7 cellular contexts compared by ENCODE assay signal in the genomic region with DNA sequence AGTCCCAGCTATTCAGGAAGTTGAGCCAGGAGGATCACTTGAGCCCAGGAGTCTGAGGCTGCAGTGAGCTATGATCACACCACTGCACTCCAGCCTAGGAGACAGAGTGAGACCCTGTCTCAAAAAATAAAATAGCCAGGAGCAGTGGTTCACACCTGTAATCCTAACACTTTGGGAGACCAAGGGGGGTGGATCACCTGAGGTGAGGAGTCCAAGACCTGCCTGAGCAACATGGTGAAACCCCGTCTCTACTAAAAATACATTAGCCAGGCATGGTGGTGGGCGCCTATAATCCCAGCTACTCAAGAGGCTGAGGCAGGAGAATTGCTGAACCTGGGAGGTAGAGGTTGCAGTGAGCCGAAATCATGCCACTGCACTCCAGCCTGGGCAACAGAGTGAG. TPM values are rescaled to one million over a fixed set of nuclear protein-coding genes. Genes with fewer than 3 reads are reported as not detected.
DNase-seq lines count a peak whose midpoint lies in the region; ATAC-seq, FAIRE-seq and TF ChIP-seq lines count a peak whose summit lies in the region.
"Not testable (repeated sequence)": the region's sequence is repeated elsewhere in the genome, so short reads cannot be mapped to it uniquely, and the experiment has no call there.

No MANE protein-coding gene starts in this region.

- not testable (repeated sequence) for FAIRE-seq in HepG2 (lab: Jason Lieb, UNC)

- H3K9me3 ChIP-seq in PC-3 (ENCODE audit: low read length); breast epithelium; heart right ventricle; HepG2 (ENCODE audit: low read length); neutrophil; spleen; upper lobe of left lung: not testable (repeated sequence)

- DNase-seq in PC-3; breast epithelium (ENCODE audit: low spot score in 2 of 2); heart right ventricle; HepG2 (ENCODE audit: low spot score); spleen; upper lobe of left lung: not testable (repeated sequence)

- TF ChIP-seq CTCF in PC-3 (conservative IDR thresholded peaks at IDR 0.05; ENCODE audit: low read depth, low read length); breast epithelium (IDR thresholded peaks at IDR 0.05); heart right ventricle (IDR thresholded peaks at IDR 0.05); HepG2 (CRISPR knock-in tag; IDR thresholded peaks at IDR 0.05); neutrophil (IDR thresholded peaks at IDR 0.05); spleen (IDR thresholded peaks at IDR 0.05 in 8 of 11, conservative IDR thresholded peaks at IDR 0.05 in 3 of 11); upper lobe of left lung (IDR thresholded peaks at IDR 0.05): not testable (repeated sequence)

- H3K9ac ChIP-seq in PC-3 (ENCODE audit: low read length), result peak overlapping the region; percentile 90
- H3K9ac ChIP-seq in HepG2 (ENCODE audit: insufficient read depth, low read depth, low read length), result not testable (repeated sequence)

- not testable (repeated sequence) for H3K4me3 ChIP-seq in PC-3 (ENCODE audit: low read length); breast epithelium; heart right ventricle; HepG2 (replicated peaks in 1 of 3; ENCODE audit: insufficient read depth in 1 of 3, low read depth in 2 of 3, low read length in 3 of 3); spleen; upper lobe of left lung
- peak overlapping the region in 1 of 2 experiments; percentile 63 for H3K4me3 ChIP-seq in neutrophil (ENCODE audit: low read depth in 1 of 2, low read length in 1 of 2)

- not testable (repeated sequence) for H4K20me1 ChIP-seq in PC-3 (ENCODE audit: low read length); HepG2 (ENCODE audit: insufficient read depth, low read length)

- peaks cover 81% of the 10 kb centered on the region for H3K4me1 ChIP-seq in PC-3 (ENCODE audit: insufficient read depth, low read length)
- H3K4me1 ChIP-seq in breast epithelium, result peaks cover 25 to 42% of the 10 kb centered on the region in 2 donors
- peaks cover 37 to 89% (median 76%) of the 10 kb centered on the region in 9 donors for H3K4me1 ChIP-seq in heart right ventricle
- peaks cover 91% of the 10 kb centered on the region for H3K4me1 ChIP-seq in HepG2 (ENCODE audit: insufficient read depth, low read length)
- peaks cover 68 to 70% of the 10 kb centered on the region in 2 experiments for H3K4me1 ChIP-seq in neutrophil (ENCODE audit: control insufficient read depth in 1 of 2, insufficient read depth in 1 of 2, low read depth in 1 of 2, low read length in 1 of 2)
- H3K4me1 ChIP-seq in spleen, result peaks cover 18 to 63% (median 31%) of the 10 kb centered on the region in 6 donors
- peaks cover 50 to 74% (median 60%) of the 10 kb centered on the region in 4 donors for H3K4me1 ChIP-seq in upper lobe of left lung

- not testable (repeated sequence) for ATAC-seq in PC-3; heart right ventricle; HepG2; upper lobe of left lung (ENCODE audit: low FRiP score in 2 of 2)

- not testable (repeated sequence) for BruUV-seq in PC-3 (replicated peaks; lab: Mats Ljungman, UMichigan); HepG2 (replicated peaks; lab: Mats Ljungman, UMichigan)

- in situ Hi-C loops in HepG2 (cut with HindIII; ENCODE audit: extremely low pct_ligation_motif_present, low pct_unique_long_range_greater_than_20kb), result loop anchor here (5.0 kb wide), 1 partner anchor 460 kb away; a partner anchor contains a TSS

- not testable (repeated sequence) for H3K4me2 ChIP-seq in PC-3 (ENCODE audit: low read length); HepG2 (ENCODE audit: low read depth, low read length)

- H3K36me3 ChIP-seq in PC-3 (ENCODE audit: low read depth, low read length); breast epithelium; heart right ventricle; HepG2 (replicated peaks in 1 of 2; ENCODE audit: control insufficient read depth in 1 of 2, insufficient read depth in 2 of 2, low read length in 2 of 2); neutrophil; spleen; upper lobe of left lung: not testable (repeated sequence)

- not testable (repeated sequence) for H2AFZ ChIP-seq in PC-3 (ENCODE audit: low read length); HepG2 (ENCODE audit: low read length)

- POLR2A ChIA-PET in PC-3 (lab: Charles Lee; ENCODE audit: unreplicated experiment) (interaction anchor here (2.0 kb wide), 1 partner anchor 461 kb away, joined by 17 read pairs; no protein-coding TSS in a partner anchor), HepG2 (lab: Yijun Ruan, JAX) (interaction anchor here (1.0 to 9.6 kb wide), 21 partner anchors 10 to 573 kb away, joined by 3 to 309 read pairs (median 40); a partner anchor contains a TSS)

- 97% methylated on average over 3 of the region's 3 CpGs for WGBS in heart right ventricle, 2 donors
- WGBS in HepG2 (ENCODE audit: low lambda C conversion rate), result 94% methylated on average over 3 of the region's 3 CpGs
- 95 to 99% (median 95%) methylated on average over 3 of the region's 3 CpGs for WGBS in spleen, 5 donors
- 93 to 100% methylated on average over 3 of the region's 3 CpGs for whole genome bisulfite sequencing in upper lobe of left lung, 2 donors

- not testable (repeated sequence) for H3K79me2 ChIP-seq in PC-3 (ENCODE audit: low read length)
- H3K79me2 ChIP-seq in HepG2 (ENCODE audit: insufficient read depth, low read length), result peaks cover 36% of the 10 kb centered on the region

- TF ChIP-seq RAD21 in HepG2 (CRISPR knock-in tag; IDR thresholded peaks at IDR 0.05), result not testable (repeated sequence)

- intact Hi-C loops in PC-3 (cut with micrococcal nuclease); HepG2 (cut with micrococcal nuclease; ENCODE audit: unreplicated experiment); spleen (cut with DNase I; ENCODE audit: low total_unique reads): not testable (repeated sequence)
- intact Hi-C loops in breast epithelium (cut with DNase I; ENCODE audit: low total_unique reads), result loop anchor here (5.0 kb wide), 1 partner anchor 95 kb away; no protein-coding TSS in a partner anchor
- intact Hi-C loops in heart right ventricle (cut with DNase I), result loop anchor here in 8 of 10 donors (5.0 to 10.0 kb wide), 8 partner anchors 75 to 348 kb away; no protein-coding TSS in a partner anchor

- H3K27me3 ChIP-seq in PC-3 (ENCODE audit: low read length); breast epithelium; heart right ventricle; HepG2 (ENCODE audit: control insufficient read depth in 1 of 2, insufficient read depth in 2 of 2, low read length in 2 of 2); neutrophil; spleen (replicated peaks in 1 of 7); upper lobe of left lung: not testable (repeated sequence)

- CTCF ChIA-PET in PC-3 (lab: Charles Lee); HepG2 (lab: Yijun Ruan, JAX; ENCODE audit: low intra/inter-chr PET ratio, low total read pairs): not testable (repeated sequence)

- not testable (repeated sequence) for TF ChIP-seq EP300 in HepG2 (IDR thresholded peaks at IDR 0.05; ENCODE audit: low read depth in 2 of 2, low read length in 2 of 2); HepG2 (CRISPR knock-in tag; IDR thresholded peaks at IDR 0.05; ENCODE audit: borderline replicate concordance); upper lobe of left lung (IDR thresholded peaks at IDR 0.05)

- peak overlapping the region; percentile 100 for H3K27ac ChIP-seq in PC-3 (ENCODE audit: low read length)
- H3K27ac ChIP-seq in breast epithelium, result peak overlapping the region; percentile 98 to 99
- peak overlapping the region in 9 of 10 donors; percentile 85 to 99 (median 95) for H3K27ac ChIP-seq in heart right ventricle
- H3K27ac ChIP-seq in HepG2 (ENCODE audit: extremely low read length, insufficient read depth, low read length), result peak overlapping the region; percentile 99
- H3K27ac ChIP-seq in neutrophil, result peak overlapping the region; percentile 100
- peak overlapping the region in 7 of 8 donors; percentile 80 to 95 (median 83) for H3K27ac ChIP-seq in spleen
- peak overlapping the region; percentile 92 to 94 (median 94) for H3K27ac ChIP-seq in upper lobe of left lung

- H3K9me2 ChIP-seq in PC-3 (replicated peaks; ENCODE audit: low read length), result not testable (repeated sequence)

- TF ChIP-seq POLR2A in breast epithelium (IDR thresholded peaks at IDR 0.05); HepG2 (IDR thresholded peaks at IDR 0.05; ENCODE audit: insufficient read depth in 1 of 2, low read depth in 2 of 2, low read length in 2 of 2); spleen (IDR thresholded peaks at IDR 0.05); upper lobe of left lung (IDR thresholded peaks at IDR 0.05): not testable (repeated sequence)

- not testable (repeated sequence) for H3F3A ChIP-seq in PC-3 (ENCODE audit: low read length, unreplicated experiment)

RNA-seq across cellular contexts. Expression of a gene that starts 56.1 kb away (rescaled TPM):
- total RNA-seq in PC-3 (2014; rRNA removed) (45.2 and 48.0 TPM in 2 replicates), breast epithelium (100 to 1,000 TPM; 112 to 153 (median 112) TPM), heart right ventricle (100 to 1,000 TPM in 3 of 10 donors, 10 to 100 TPM in 7; 85.0 to 113 (median 94.6) TPM), HepG2 (2016; rRNA removed; fragmentation: Illumina TruSeq; extraction: Trizol) (138 and 153 TPM in 2 replicates), spleen (10 to 100 TPM; 59.6 to 79.9 (median 68.9) TPM), upper lobe of left lung (100 to 1,000 TPM in 2 of 6 donors, 10 to 100 TPM in 4; 37.6 to 124 (median 89.8) TPM)
- polyA plus RNA-seq in heart right ventricle (10 to 100 TPM; 40.0 to 54.4 TPM), HepG2 (2011; rRNA removed) (298 and 376 TPM in 2 replicates), spleen (10 to 100 TPM; 46.6 to 56.8 (median 47.6) TPM)
- 69.4 and 87.9 TPM in 2 replicates for total RNA-seq in HepG2 (2016; cell fraction: cytosol; rRNA removed; fragmentation: Illumina TruSeq; extraction: Trizol; ENCODE audit: low read depth)
- total RNA-seq in HepG2 (2016; cell fraction: insoluble cytoplasmic fraction; rRNA removed; fragmentation: Illumina TruSeq; extraction: Trizol), result 150 and 155 TPM in 2 replicates
- total RNA-seq in HepG2 (2016; cell fraction: membrane; rRNA removed; fragmentation: Illumina TruSeq; extraction: Trizol), result 161 and 181 TPM in 2 replicates
- total RNA-seq in HepG2 (2016; cell fraction: nucleus; rRNA removed; fragmentation: Illumina TruSeq; extraction: Trizol), result 122 and 141 TPM in 2 replicates
- 138 and 172 TPM in 2 replicates for polyA plus RNA-seq in HepG2 (2011; cell fraction: cytosol; rRNA removed)
- polyA plus RNA-seq in HepG2 (2011; cell fraction: nucleus; rRNA removed), result 48.3 and 58.7 TPM in 2 replicates
- 275 and 344 TPM in 2 replicates for polyA plus RNA-seq in HepG2 (2012)
- polyA plus RNA-seq in HepG2 (2016; cell fraction: cytosol; fragmentation: Illumina TruSeq; extraction: Trizol; ENCODE audit: low read depth), result 107 and 127 TPM in 2 replicates
- polyA plus RNA-seq in HepG2 (2016; cell fraction: insoluble cytoplasmic fraction; fragmentation: Illumina TruSeq; extraction: Trizol; ENCODE audit: low read depth), result 138 and 146 TPM in 2 replicates
- 182 and 204 TPM in 2 replicates for polyA plus RNA-seq in HepG2 (2016; cell fraction: membrane; fragmentation: Illumina TruSeq; extraction: Trizol; ENCODE audit: low read depth)
- polyA plus RNA-seq in HepG2 (2016; cell fraction: nucleus; fragmentation: Illumina TruSeq; extraction: Trizol; ENCODE audit: insufficient read depth, low read depth), result 192 and 196 TPM in 2 replicates
- polyA minus RNA-seq in HepG2 (2011; rRNA and poly(A)+ RNA removed; ENCODE audit: low replicate concordance), result 29.6 and 82.1 TPM in 2 replicates
- polyA minus RNA-seq in HepG2 (2011; cell fraction: cytosol; rRNA and poly(A)+ RNA removed), result 136 and 144 TPM in 2 replicates
- polyA minus RNA-seq in HepG2 (2011; cell fraction: nucleus; rRNA and poly(A)+ RNA removed), result 77.8 and 97.8 TPM in 2 replicates
